ENCODE assay signal across 8 cellular contexts in the genomic region with DNA sequence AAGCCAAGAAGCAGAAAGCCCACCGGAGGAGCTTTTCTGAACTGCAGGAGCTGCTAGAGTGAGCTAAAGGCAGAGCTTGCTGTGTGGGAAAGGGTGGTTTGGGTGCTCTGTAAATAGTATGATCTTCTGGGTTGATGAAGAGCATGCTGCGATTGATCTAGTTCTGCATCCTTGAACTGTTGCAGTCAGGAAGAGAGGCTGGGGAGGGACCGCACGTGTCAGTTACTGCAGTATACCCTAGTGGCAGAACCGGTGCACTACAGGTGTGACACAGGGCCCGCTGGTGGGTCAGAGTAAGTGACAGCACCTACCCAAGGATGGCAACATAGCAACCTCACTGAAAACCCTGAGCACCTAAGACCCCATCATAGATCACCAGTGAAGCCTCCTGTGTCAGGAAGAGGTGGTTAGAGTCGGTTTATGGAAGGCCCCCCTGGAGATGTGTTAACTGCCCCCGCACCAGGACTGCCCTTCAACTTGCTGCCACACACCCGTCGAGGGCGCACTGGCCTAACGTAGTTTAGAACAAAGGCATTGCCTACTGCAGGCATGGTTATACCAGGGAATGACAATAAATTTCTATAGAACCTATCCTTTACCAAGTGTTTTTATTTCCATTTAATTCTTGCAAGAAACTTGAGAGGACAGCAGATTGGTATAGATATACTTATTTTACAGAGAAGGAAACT.
DNase-seq lines count a peak whose midpoint lies in the region; ATAC-seq and TF ChIP-seq lines count a peak whose summit lies in the region.

No MANE protein-coding gene starts in this region.

- peak; percentile 81 for ATAC-seq in GM21825 (IDR thresholded peaks at IDR 0.05; ENCODE audit: unreplicated experiment)

- WGBS in ovary, 3 donors: 45 to 56% (median 50%) methylated on average over 12 of the region's 12 CpGs

- no peak for TF ChIP-seq EP300 in ovary (IDR thresholded peaks at IDR 0.05)

- no peak for TF ChIP-seq CTCF in ovary (IDR thresholded peaks at IDR 0.05)

- H3K36me3 ChIP-seq in ovary: no peaks in the 10 kb centered on the region

- no peaks in the 10 kb centered on the region for H3K27me3 ChIP-seq in ovary

- no peaks in the 10 kb centered on the region for H3K9me3 ChIP-seq in ovary

- intact Hi-C loops in ovary (cut with DNase I): no loop called here

- no peaks in the 10 kb centered on the region for H3K4me1 ChIP-seq in ovary (ENCODE audit: insufficient read depth)

- H3K4me3 ChIP-seq in ovary: no peak overlapping the region

- DNase-seq in DMS53 (lab: John Stamatoyannopoulos, UW) (peak; percentile 46), NCI-H748 (lab: John Stamatoyannopoulos, UW; ENCODE audit: unreplicated experiment) (peak; percentile 19), activated T-cell treated with anti-CD3 and anti-CD28 coated beads for 24 hours (ENCODE audit: low read depth) (peak; percentile 46), iPS-NIHi7 (ENCODE audit: extremely low spot score) (peak; percentile 73), ovary (no peak), C1 segment of cervical spinal cord (lab: John Stamatoyannopoulos, UW) (no peak)
- DNase-seq in stimulated activated CD8-positive, alpha-beta memory T cell treated with anti-CD3 and anti-CD28 coated beads, Interleukin-2, amount 100 ng/mL, for 48 hours (ENCODE audit: low read depth in 2 of 2): peak; percentile 34 to 53

- no peak for TF ChIP-seq POLR2A in ovary (IDR thresholded peaks at IDR 0.05)

- H3K27ac ChIP-seq in ovary: no peak overlapping the region

Comparison
In these comparisons a context has a peak if more than half of its experiments do, and no peak if none do; other contexts are left out.
1. DNase-seq: peak in DMS53 (single experiment), NCI-H748 (single experiment), activated T-cell treated with anti-CD3 and anti-CD28 coated beads for 24 hours (single experiment), iPS-NIHi7 (single experiment) and stimulated activated CD8-positive, alpha-beta memory T cell treated with anti-CD3 and anti-CD28 coated beads, Interleukin-2, amount 100 ng/mL, for 48 hours (2 of 2); none in ovary (0 of 5) and C1 segment of cervical spinal cord (0 of 14).